ENCODE assay signal across 28 cellular contexts in the genomic region with DNA sequence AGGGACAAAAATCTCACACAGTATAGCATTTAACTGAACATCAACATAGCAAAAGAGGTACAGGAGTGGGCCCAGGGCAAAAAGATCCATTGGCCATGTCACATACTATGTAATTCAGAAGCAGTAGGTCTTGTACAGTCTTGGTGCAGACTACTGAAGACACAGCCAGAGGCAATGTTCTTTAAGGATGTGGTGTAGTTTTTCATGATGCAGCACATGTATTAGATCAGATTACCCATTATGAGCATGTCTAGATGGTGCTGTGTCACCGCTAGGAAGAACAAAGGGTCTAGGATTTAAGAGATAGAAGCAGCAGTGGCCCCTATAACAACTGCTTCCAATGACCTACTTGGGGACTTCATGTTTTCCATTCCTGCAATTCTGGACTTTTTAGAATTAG.
"Had no signal": no experiment of that assay in that cellular context is flagged by ENCODE, and none has a peak within 500 bp of the region (broad histone marks: within the 10 kb centered on the region; RNA-seq: fewer than 3 reads in every experiment).

No MANE protein-coding gene starts in this region.

- H3K27ac ChIP-seq: ascending aorta, breast epithelium, epithelial cell of prostate, esophagus squamous epithelium, gastrocnemius medialis, heart left ventricle, WERI-Rb-1 had no signal

- H3K4me1 ChIP-seq: ascending aorta, breast epithelium, esophagus squamous epithelium, gastrocnemius medialis, heart left ventricle had no signal

- H3K9me3 ChIP-seq: ascending aorta, breast epithelium, esophagus squamous epithelium, gastrocnemius medialis, heart left ventricle had no signal

- H3K4me3 ChIP-seq: ascending aorta, breast epithelium, esophagus squamous epithelium, gastrocnemius medialis, heart left ventricle had no signal

- H3K27me3 ChIP-seq: ascending aorta, breast epithelium, esophagus squamous epithelium, gastrocnemius medialis, heart left ventricle had no signal

- DNase-seq: activated B cell treated with CpG ODN at 0.5 μM for 24 hours; activated CD4-positive, alpha-beta T cell treated with anti-CD3 and anti-CD28 coated beads for 48 hours; activated CD4-positive, alpha-beta T cell treated with anti-CD3 and anti-CD28 coated beads, Interleukin-2, amount 50 U/mL, for 1 hour; activated CD4-positive, alpha-beta T cell treated with anti-CD3 and anti-CD28 coated beads, Interleukin-2, amount 50 U/mL, for 48 hours; activated CD8-positive, alpha-beta memory T cell treated with anti-CD3 and anti-CD28 coated beads for 24 hours; activated CD8-positive, alpha-beta T cell treated with anti-CD3 and anti-CD28 coated beads for 36 hours; activated effector memory CD4-positive, alpha-beta T cell treated with Interleukin-2 at 50 U/mL for 16 hours; activated naive CD4-positive, alpha-beta T cell treated with anti-CD3 and anti-CD28 coated beads for 36 hours; activated naive CD8-positive, alpha-beta T cell treated with anti-CD3 and anti-CD28 coated beads for 36 hours; activated naive CD8-positive, alpha-beta T cell treated with anti-CD3 and anti-CD28 coated beads, Interleukin-2, amount 50 U/mL, for 24 hours; activated T-cell treated with anti-CD3 and anti-CD28 coated beads, Interleukin-2, amount 50 U/mL, for 4 hours; cortex of kidney; dermis blood vessel endothelial cell; effector CD4-positive, alpha-beta T cell; effector memory CD8-positive, alpha-beta T cell; esophagus squamous epithelium; gastrocnemius medialis; glutamatergic neuron; heart left ventricle; T-helper 1 cell; T-helper 17 cell; T1000; WERI-Rb-1 had no signal

- ATAC-seq: activated CD4-positive, CD25-positive, alpha-beta regulatory T cell treated with anti-CD3 and anti-CD28 coated beads, Interleukin-2, amount 50 U/mL, for 24 hours; activated CD8-positive, alpha-beta T cell treated with anti-CD3 and anti-CD28 coated beads for 36 hours; activated naive CD8-positive, alpha-beta T cell treated with anti-CD3 and anti-CD28 coated beads, Interleukin-2, amount 50 U/mL, for 24 hours; activated T-cell treated with anti-CD3 and anti-CD28 coated beads, Interleukin-2, amount 50 U/mL, for 4 hours; activated T-helper 17 cell treated with anti-CD3 and anti-CD28 coated beads, Interleukin-2, amount 50 U/mL, for 72 hours; effector memory CD8-positive, alpha-beta T cell; gastrocnemius medialis; heart left ventricle; T-helper 17 cell had no signal

- H3K36me3 ChIP-seq: ascending aorta, breast epithelium, esophagus squamous epithelium, gastrocnemius medialis, heart left ventricle, WERI-Rb-1 had no signal
